Comparison of ENCODE assay signal across 1 cellular context in genomic region chr17:42895185-42895555, GRCh38.
TF ChIP-seq lines count a peak whose summit lies in the region.

No MANE protein-coding gene starts in this region.

TF ChIP-seq in HepG2, 621 proteins besides CTCF, POLR2A, EP300 and RAD21 (continued from another document and continues in another):
- no peak for TF ChIP-seq DZIP1 (CRISPR knock-in tag; IDR thresholded peaks at IDR 0.05)
- no peak for TF ChIP-seq ZNF746 (CRISPR knock-in tag; IDR thresholded peaks at IDR 0.05)
- TF ChIP-seq FOXM1 (CRISPR knock-in tag; IDR thresholded peaks at IDR 0.05): no peak
- TF ChIP-seq GMEB1 (CRISPR knock-in tag; IDR thresholded peaks at IDR 0.05; ENCODE audit: borderline replicate concordance): no peak
- no peak for TF ChIP-seq THAP9 (CRISPR knock-in tag; IDR thresholded peaks at IDR 0.05; ENCODE audit: borderline replicate concordance)
- TF ChIP-seq PLSCR1 (CRISPR knock-in tag; IDR thresholded peaks at IDR 0.05; ENCODE audit: borderline replicate concordance): no peak
- 0 out of 2 replicates have a peak, but pooled peaks have one; percentile 68 for TF ChIP-seq ZNF615 (CRISPR knock-in tag; IDR thresholded peaks at IDR 0.05; ENCODE audit: borderline replicate concordance)
- TF ChIP-seq CHCHD3 (CRISPR knock-in tag; IDR thresholded peaks at IDR 0.05): no peak
- peak; percentile 1; the same call in 1 of the 2 replicates for TF ChIP-seq ZNF614 (CRISPR knock-in tag; IDR thresholded peaks at IDR 0.05; ENCODE audit: borderline replicate concordance)
- TF ChIP-seq HOMEZ (CRISPR knock-in tag; IDR thresholded peaks at IDR 0.05; ENCODE audit: low read depth): no peak
- no peak for TF ChIP-seq LCORL (IDR thresholded peaks at IDR 0.05)
- TF ChIP-seq LCORL (CRISPR knock-in tag; IDR thresholded peaks at IDR 0.05): no peak
- 0 out of 2 replicates have a peak, but pooled peaks have one; percentile 14 for TF ChIP-seq NCOA2 (CRISPR knock-in tag; IDR thresholded peaks at IDR 0.05)
- TF ChIP-seq KAT7 (CRISPR knock-in tag; IDR thresholded peaks at IDR 0.05; ENCODE audit: borderline replicate concordance): no peak
- no peak for TF ChIP-seq TBX3 (IDR thresholded peaks at IDR 0.05; ENCODE audit: borderline replicate concordance)
- no peak for TF ChIP-seq SNAI1 (CRISPR knock-in tag; IDR thresholded peaks at IDR 0.05; ENCODE audit: borderline replicate concordance)
- TF ChIP-seq ZEB1 (IDR thresholded peaks at IDR 0.05; ENCODE audit: insufficient replicate concordance, low read depth): no peak
- no peak for TF ChIP-seq ARNTL (CRISPR knock-in tag; IDR thresholded peaks at IDR 0.05)
- no peak for TF ChIP-seq HNRNPLL (IDR thresholded peaks at IDR 0.05; ENCODE audit: low read depth, low read length, poor library complexity, severe bottlenecking)
- no peak for TF ChIP-seq AGO1 (IDR thresholded peaks at IDR 0.05; ENCODE audit: low read depth, low read length, poor library complexity, severe bottlenecking)
- no peak for TF ChIP-seq ZMAT3 (CRISPR knock-in tag; conservative IDR thresholded peaks at IDR 0.05)
- no peak for TF ChIP-seq IRX3 (CRISPR knock-in tag; IDR thresholded peaks at IDR 0.05; ENCODE audit: borderline replicate concordance, low read depth)
- TF ChIP-seq SSRP1 (CRISPR knock-in tag; IDR thresholded peaks at IDR 0.05): no peak
- 0 out of 2 replicates have a peak, but pooled peaks have one; percentile 10 for TF ChIP-seq ARID5B (CRISPR knock-in tag; IDR thresholded peaks at IDR 0.05)
- no peak for TF ChIP-seq RELA (CRISPR knock-in tag; IDR thresholded peaks at IDR 0.05)
- no peak for TF ChIP-seq NFYB (CRISPR knock-in tag; IDR thresholded peaks at IDR 0.05)
- no peak for TF ChIP-seq SALL2 (CRISPR knock-in tag; IDR thresholded peaks at IDR 0.05)
- TF ChIP-seq HIC2 (CRISPR knock-in tag; IDR thresholded peaks at IDR 0.05; ENCODE audit: low read depth): peak; percentile 38; the same call in 1 of the 2 replicates
- no peak for TF ChIP-seq ZBTB21 (CRISPR knock-in tag; IDR thresholded peaks at IDR 0.05)
- TF ChIP-seq RARA (CRISPR knock-in tag; IDR thresholded peaks at IDR 0.05): 0 out of 2 replicates have a peak, but pooled peaks have one; percentile 20
- TF ChIP-seq TEAD3 (CRISPR knock-in tag; optimal IDR thresholded peaks at IDR 0.05; ENCODE audit: borderline replicate concordance): peak; percentile 11
- TF ChIP-seq ZBED4 (CRISPR knock-in tag; IDR thresholded peaks at IDR 0.05; ENCODE audit: borderline replicate concordance): 0 out of 2 replicates have a peak, but pooled peaks have one; percentile 50
- no peak for TF ChIP-seq ZNF605 (CRISPR knock-in tag; IDR thresholded peaks at IDR 0.05)
- peak; percentile 18; the same call in 1 of the 2 replicates for TF ChIP-seq HMG20A (CRISPR knock-in tag; IDR thresholded peaks at IDR 0.05; ENCODE audit: borderline replicate concordance)
- TF ChIP-seq ZBTB39 (CRISPR knock-in tag; IDR thresholded peaks at IDR 0.05): no peak
- no peak for TF ChIP-seq ZNF556 (CRISPR knock-in tag; IDR thresholded peaks at IDR 0.05; ENCODE audit: borderline replicate concordance)
